In the genomic region with DNA sequence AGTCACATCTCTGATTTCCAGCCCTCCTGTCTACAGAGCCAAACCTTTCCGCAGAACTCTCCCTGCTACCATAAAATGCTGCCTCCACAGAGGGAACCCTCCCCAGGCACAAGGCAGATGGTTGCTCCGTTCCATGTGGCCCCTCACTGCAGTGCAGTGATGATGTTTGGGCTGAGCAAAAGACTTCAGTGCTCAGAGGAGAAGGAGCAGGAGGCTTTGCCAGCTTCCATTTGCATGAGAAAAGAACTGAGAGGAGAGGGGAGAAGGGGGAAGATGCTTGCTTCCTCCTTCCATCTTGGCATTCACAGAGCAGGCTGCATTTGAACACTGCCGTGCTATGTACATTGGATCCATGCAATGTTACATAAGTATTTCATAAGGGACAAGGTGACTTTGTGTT, we compare ENCODE assay signal across 21 cellular contexts. TPM values are rescaled to one million over a fixed set of nuclear protein-coding genes. Genes with fewer than 3 reads are reported as not detected.
DNase-seq lines count a peak whose midpoint lies in the region; FAIRE-seq and TF ChIP-seq lines count a peak whose summit lies in the region.
"Had no signal": no experiment of that assay in that cellular context is flagged by ENCODE, and none has a peak within 500 bp of the region (broad histone marks: within the 10 kb centered on the region; RNA-seq: fewer than 3 reads in every experiment).

No MANE protein-coding gene starts in this region.

- H4K8ac ChIP-seq in H9 (replicated peaks; ENCODE audit: insufficient read length, low read depth, low read length): no peak overlapping the region

- no peak overlapping the region for H2BK15ac ChIP-seq in H9 (ENCODE audit: low read depth, low read length)

- H3K36me3 ChIP-seq in astrocyte (ENCODE audit: insufficient read depth, low read length) (no peaks in the 10 kb centered on the region), iPS-20b (ENCODE audit: insufficient read depth, low read depth, low read length) (no peaks in the 10 kb centered on the region)
- H3K36me3 ChIP-seq: SJSA1 had no signal

- H3K36me3 Mint-ChIP-seq in H9 (ENCODE audit: insufficient read depth in 1 of 3, low read depth in 3 of 3) (no peaks in the 10 kb centered on the region; a peak in 1 of 7 replicates), astrocyte (ENCODE audit: low read depth, unreplicated experiment) (no peaks in the 10 kb centered on the region)
- H3K36me3 Mint-ChIP-seq in activated naive CD4-positive, alpha-beta T cell treated with anti-CD3 and anti-CD28 coated beads, Interleukin-2, amount 10 ng/mL, durations not matched to agents 7 days and 5 days: no peaks in the 10 kb centered on the region
- H3K36me3 Mint-ChIP-seq in activated CD4-positive, alpha-beta memory T cell treated with anti-CD3 and anti-CD28 coated beads for 36 hours: no peaks in the 10 kb centered on the region

- no peaks in the 10 kb centered on the region for H3K27me3 ChIP-seq in H9 (ENCODE audit: insufficient read depth, low read length)
- H3K27me3 ChIP-seq in astrocyte (ENCODE audit: insufficient read depth, low read length): peaks cover 3% of the 10 kb centered on the region
- H3K27me3 ChIP-seq in iPS-20b (ENCODE audit: insufficient read depth, low read length): no peaks in the 10 kb centered on the region
- H3K27me3 ChIP-seq: SJSA1 had no signal

- H3K79me2 ChIP-seq in H9 (ENCODE audit: insufficient read depth, low read length): no peaks in the 10 kb centered on the region
- H3K79me2 ChIP-seq in astrocyte (ENCODE audit: insufficient read depth, low read length): no peaks in the 10 kb centered on the region

- DNase-seq in H9 (peak; percentile 53), astrocyte (ENCODE audit: low read depth) (no peak), pons (ENCODE audit: low spot score) (peak; percentile 18), 8988T (no peak)
- DNase-seq in activated naive CD4-positive, alpha-beta T cell treated with anti-CD3 and anti-CD28 coated beads, Interleukin-2, amount 10 ng/mL, durations not matched to agents 7 days and 5 days: no peak
- DNase-seq in activated CD4-positive, alpha-beta memory T cell treated with anti-CD3 and anti-CD28 coated beads for 36 hours: no peak
- DNase-seq: AML-193, DMS153, GOT3, HFFc6, IMR-90, NCI-H1417, NCI-H187, NCI-H2107, NCI-H526, PC-9 had no signal

- no CpG with 5 or more reads among the region's 3 CpGs for WGBS in H9 (ENCODE audit: extremely low coverage, insufficient read length, low lambda C conversion rate)

- no peak overlapping the region for H2BK12ac ChIP-seq in H9 (ENCODE audit: insufficient read length, low read depth, low read length)

- no peak overlapping the region for H4K91ac ChIP-seq in H9 (ENCODE audit: insufficient read length, low read depth, low read length)

- no peak overlapping the region for H4K5ac ChIP-seq in H9 (ENCODE audit: insufficient read length, low read depth, low read length)

- H3K4me3 Mint-ChIP-seq in H9 (no peak overlapping the region), astrocyte (ENCODE audit: unreplicated experiment) (no peak overlapping the region)
- no peak overlapping the region for H3K4me3 Mint-ChIP-seq in activated naive CD4-positive, alpha-beta T cell treated with anti-CD3 and anti-CD28 coated beads, Interleukin-2, amount 10 ng/mL, durations not matched to agents 7 days and 5 days
- H3K4me3 Mint-ChIP-seq in activated CD4-positive, alpha-beta memory T cell treated with anti-CD3 and anti-CD28 coated beads for 36 hours: no peak overlapping the region
- H3K4me3 Mint-ChIP-seq: HFFc6 had no signal

- FAIRE-seq in astrocyte (lab: Jason Lieb, UNC): no peak
- FAIRE-seq: GM12878, GM19239 had no signal

- H3K9ac ChIP-seq in H9 (ENCODE audit: extremely low read depth, insufficient read length, low read length) (no peak overlapping the region), astrocyte (ENCODE audit: low read length) (no peak overlapping the region), iPS-20b (ENCODE audit: low read depth, low read length) (peak overlapping the region; percentile 43; the same call in 1 of the 2 replicates)

- TF ChIP-seq CTCF in H9 (conservative IDR thresholded peaks at IDR 0.05): no peak
- TF ChIP-seq CTCF in astrocyte (IDR thresholded peaks at IDR 0.05; ENCODE audit: insufficient read depth, low read depth, low read length): no peak

- H3K4ac ChIP-seq in H9 (ENCODE audit: low read depth, low read length): no peak overlapping the region

- H3K18ac ChIP-seq in H9 (ENCODE audit: insufficient read length, low read depth, low read length): no peak overlapping the region

- H3K27me3 Mint-ChIP-seq in H9 (ENCODE audit: low read depth): no peaks in the 10 kb centered on the region; the same call in none of the 2 replicates
- H3K27me3 Mint-ChIP-seq in astrocyte (ENCODE audit: low read depth, unreplicated experiment): peaks cover 6% of the 10 kb centered on the region
- peaks cover 5% of the 10 kb centered on the region for H3K27me3 Mint-ChIP-seq in activated naive CD4-positive, alpha-beta T cell treated with anti-CD3 and anti-CD28 coated beads, Interleukin-2, amount 10 ng/mL, durations not matched to agents 7 days and 5 days
- H3K27me3 Mint-ChIP-seq in activated CD4-positive, alpha-beta memory T cell treated with anti-CD3 and anti-CD28 coated beads for 36 hours: peaks cover 1% of the 10 kb centered on the region

- H2AK5ac ChIP-seq in H9 (ENCODE audit: insufficient read length, low read length): no peak overlapping the region

- peaks cover 21 to 22% of the 10 kb centered on the region in 2 experiments for H3K4me1 Mint-ChIP-seq in H9
- peaks cover 19% of the 10 kb centered on the region for H3K4me1 Mint-ChIP-seq in astrocyte (ENCODE audit: low read depth, unreplicated experiment)
- H3K4me1 Mint-ChIP-seq in activated naive CD4-positive, alpha-beta T cell treated with anti-CD3 and anti-CD28 coated beads, Interleukin-2, amount 10 ng/mL, durations not matched to agents 7 days and 5 days: no peaks in the 10 kb centered on the region
- no peaks in the 10 kb centered on the region for H3K4me1 Mint-ChIP-seq in activated CD4-positive, alpha-beta memory T cell treated with anti-CD3 and anti-CD28 coated beads for 36 hours (ENCODE audit: low read depth)

- H4K20me1 ChIP-seq in H9 (ENCODE audit: control insufficient read depth, insufficient read depth, insufficient read length) (no peaks in the 10 kb centered on the region), astrocyte (ENCODE audit: insufficient read depth, low read length) (no peaks in the 10 kb centered on the region)

- H2AFZ ChIP-seq in H9 (ENCODE audit: low read length) (peak overlapping the region; percentile 60), astrocyte (ENCODE audit: low read depth, low read length) (peak overlapping the region; percentile 11)
- H2AFZ ChIP-seq: PC-9 had no signal

- no peaks in the 10 kb centered on the region for H3K9me3 Mint-ChIP-seq in H9
- no peaks in the 10 kb centered on the region for H3K9me3 Mint-ChIP-seq in astrocyte (ENCODE audit: unreplicated experiment)
- no peaks in the 10 kb centered on the region for H3K9me3 Mint-ChIP-seq in activated naive CD4-positive, alpha-beta T cell treated with anti-CD3 and anti-CD28 coated beads, Interleukin-2, amount 10 ng/mL, durations not matched to agents 7 days and 5 days
- H3K9me3 Mint-ChIP-seq in activated CD4-positive, alpha-beta memory T cell treated with anti-CD3 and anti-CD28 coated beads for 36 hours: no peaks in the 10 kb centered on the region

- no peak overlapping the region for H2BK5ac ChIP-seq in H9 (ENCODE audit: insufficient read length, low read length)

- CTCF ChIA-PET in activated naive CD4-positive, alpha-beta T cell treated with anti-CD3 and anti-CD28 coated beads, Interleukin-2, amount 10 ng/mL, durations not matched to agents 7 days and 5 days (lab: Charles Lee): no interaction called here
- CTCF ChIA-PET in activated CD4-positive, alpha-beta memory T cell treated with anti-CD3 and anti-CD28 coated beads for 36 hours (lab: Charles Lee): no interaction called here

- H3K56ac ChIP-seq in H9 (ENCODE audit: insufficient read length, low read depth, low read length): no peak overlapping the region

- POLR2A ChIA-PET in activated CD4-positive, alpha-beta memory T cell treated with anti-CD3 and anti-CD28 coated beads for 36 hours (lab: Charles Lee): no interaction called here

- peak overlapping the region; percentile 23 for H3K4me2 ChIP-seq in H9 (ENCODE audit: insufficient read depth, insufficient read length, low read length)
- H3K4me2 ChIP-seq in astrocyte (ENCODE audit: low read length): no peak overlapping the region
- H3K4me2 ChIP-seq: PC-9 had no signal

- H3K4me1 ChIP-seq in H9 (ENCODE audit: insufficient read depth, low read length): peaks cover 9% of the 10 kb centered on the region
- H3K4me1 ChIP-seq in astrocyte (ENCODE audit: insufficient read depth, low read length): no peaks in the 10 kb centered on the region
- peaks cover 12% of the 10 kb centered on the region for H3K4me1 ChIP-seq in iPS-20b (ENCODE audit: insufficient read depth, low read length)

- intact Hi-C loops in activated CD4-positive, alpha-beta memory T cell treated with anti-CD3 and anti-CD28 coated beads for 36 hours (cut with micrococcal nuclease): no loop called here

- H3K27ac Mint-ChIP-seq in H9 (peak overlapping the region; percentile 79 to 94 (median 91); a peak in 4 of 7 replicates), astrocyte (ENCODE audit: unreplicated experiment) (no peak overlapping the region)
- no peak overlapping the region for H3K27ac Mint-ChIP-seq in activated naive CD4-positive, alpha-beta T cell treated with anti-CD3 and anti-CD28 coated beads, Interleukin-2, amount 10 ng/mL, durations not matched to agents 7 days and 5 days
- H3K27ac Mint-ChIP-seq in activated CD4-positive, alpha-beta memory T cell treated with anti-CD3 and anti-CD28 coated beads for 36 hours: no peak overlapping the region
- H3K27ac Mint-ChIP-seq: HFFc6 had no signal

- H2BK20ac ChIP-seq in H9 (ENCODE audit: low read depth, low read length, poor library complexity, severe bottlenecking): no peak overlapping the region

- H3K14ac ChIP-seq in H9 (ENCODE audit: insufficient read depth, low read length): no peak overlapping the region

- no peak overlapping the region for H3T11ph ChIP-seq in H9 (ENCODE audit: low read length)

- no peaks in the 10 kb centered on the region for H3K9me3 ChIP-seq in H9 (ENCODE audit: control insufficient read depth, low read depth, low read length)
- no peaks in the 10 kb centered on the region for H3K9me3 ChIP-seq in astrocyte (ENCODE audit: insufficient read depth, low read depth, low read length)
- no peaks in the 10 kb centered on the region for H3K9me3 ChIP-seq in iPS-20b (ENCODE audit: insufficient read depth, low read depth, low read length)
- H3K9me3 ChIP-seq: SJSA1 had no signal

- H3K79me1 ChIP-seq in H9 (ENCODE audit: insufficient read depth, low read depth, low read length, poor library complexity, severe bottlenecking): no peaks in the 10 kb centered on the region

- no peak overlapping the region for H3K23ac ChIP-seq in H9 (ENCODE audit: insufficient read length, low read depth, low read length)

- no peak overlapping the region for H3K4me3 ChIP-seq in astrocyte (ENCODE audit: insufficient read depth, low read depth, low read length)
- no peak overlapping the region for H3K4me3 ChIP-seq in iPS-20b (ENCODE audit: low read length)
- H3K4me3 ChIP-seq: GM12878, PC-9, SJSA1 had no signal

- H2BK120ac ChIP-seq in H9 (ENCODE audit: low read depth, low read length, poor library complexity, severe bottlenecking): no peak overlapping the region

- H3K23me2 ChIP-seq in H9 (ENCODE audit: insufficient read length, low read depth, low read length, poor library complexity, severe bottlenecking): no peaks in the 10 kb centered on the region

- H3K27ac ChIP-seq in H9 (ENCODE audit: insufficient read length, low read depth, low read length) (no peak overlapping the region), astrocyte (ENCODE audit: low read depth, low read length) (no peak overlapping the region), iPS-20b (ENCODE audit: low read length) (no peak overlapping the region)
- H3K27ac ChIP-seq: PC-9, SJSA1 had no signal

RNA-seq across cellular contexts. Expression of a gene that starts 46.5 kb away (rescaled TPM):
- total RNA-seq in H9 (2021): 5.6 and 6.3 TPM in 2 replicates
- total RNA-seq in astrocyte: 11.3 and 13.1 TPM in 2 replicates
- not detected for total RNA-seq in activated CD4-positive, alpha-beta memory T cell treated with anti-CD3 and anti-CD28 coated beads for 36 hours
- total RNA-seq: GM12878, HFFc6, HT-29, PC-9 had no signal

Comparison
In these comparisons a context has a peak if more than half of its experiments do, and no peak if none do; other contexts are left out.
1. DNase-seq: peak in H9 (single experiment) and pons (single experiment); none in astrocyte (single experiment), activated naive CD4-positive, alpha-beta T cell treated with anti-CD3 and anti-CD28 coated beads, Interleukin-2, amount 10 ng/mL, durations not matched to agents 7 days and 5 days (single experiment), activated CD4-positive, alpha-beta memory T cell treated with anti-CD3 and anti-CD28 coated beads for 36 hours (single experiment) and 8988T (single experiment).
2. H3K27ac Mint-ChIP-seq: peak in H9 (3 of 3); none in astrocyte (single experiment), activated naive CD4-positive, alpha-beta T cell treated with anti-CD3 and anti-CD28 coated beads, Interleukin-2, amount 10 ng/mL, durations not matched to agents 7 days and 5 days (single experiment) and activated CD4-positive, alpha-beta memory T cell treated with anti-CD3 and anti-CD28 coated beads for 36 hours (single experiment).